ENCODE assay signal across 8 cellular contexts in genomic region chrX:20530319-20530979, GRCh38.
DNase-seq lines count a peak whose midpoint lies in the region; ATAC-seq and TF ChIP-seq lines count a peak whose summit lies in the region.

No MANE protein-coding gene starts in this region.

- no peaks in the 10 kb centered on the region for H3K36me3 Mint-ChIP-seq in CD4-positive, alpha-beta memory T cell

- no peak for TF ChIP-seq POLR2A in lower leg skin (IDR thresholded peaks at IDR 0.05)

- ATAC-seq in GM21717 (IDR thresholded peaks at IDR 0.05; ENCODE audit: unreplicated experiment) = no peak

- TF ChIP-seq CTCF in colonic mucosa (IDR thresholded peaks at IDR 0.05) (peak; percentile 86), lower leg skin (IDR thresholded peaks at IDR 0.05) (no peak)

- H3K36me3 ChIP-seq in CD4-positive, alpha-beta memory T cell (ENCODE audit: insufficient read depth, low read length) = no peaks in the 10 kb centered on the region
- no peaks in the 10 kb centered on the region for H3K36me3 ChIP-seq in colonic mucosa

- WGBS in lower leg skin, 2 donors = 2 to 10% methylated on average over 13 of the region's 13 CpGs

- H3K9me3 ChIP-seq in CD4-positive, alpha-beta memory T cell (ENCODE audit: control insufficient read depth in 1 of 2, low read length in 2 of 2) = no peaks in the 10 kb centered on the region
- no peaks in the 10 kb centered on the region for H3K9me3 ChIP-seq in colonic mucosa

- H3K27me3 Mint-ChIP-seq in CD4-positive, alpha-beta memory T cell = peaks cover 11 to 17% of the 10 kb centered on the region in 2 donors

- H3K27ac ChIP-seq in CD4-positive, alpha-beta memory T cell (ENCODE audit: low read depth, low read length) = no peak overlapping the region
- H3K27ac ChIP-seq in colonic mucosa = no peak overlapping the region

- peaks cover 0 to 2% (median 0%) of the 10 kb centered on the region in 8 donors for H3K9me3 Mint-ChIP-seq in CD4-positive, alpha-beta memory T cell

- CTCF ChIA-PET in CD4-positive, alpha-beta memory T cell (lab: Charles Lee; ENCODE audit: partially characterized antibody) = interaction anchor here (0.7 to 7.8 kb wide), 17 partner anchors 8 to 1220 kb away, joined by 3 to 70 read pairs (median 5); no protein-coding TSS in a partner anchor

- H3K4me3 Mint-ChIP-seq in CD4-positive, alpha-beta memory T cell = peak overlapping the region in 2 of 8 donors; percentile 12 to 45

- H3K27me3 ChIP-seq in CD4-positive, alpha-beta memory T cell (ENCODE audit: insufficient read depth, low read length) = no peaks in the 10 kb centered on the region
- peaks cover 5% of the 10 kb centered on the region for H3K27me3 ChIP-seq in colonic mucosa

- H3K4me3 ChIP-seq in CD4-positive, alpha-beta memory T cell (ENCODE audit: low read length in 2 of 2) = no peak overlapping the region
- H3K4me3 ChIP-seq in colonic mucosa (no peak overlapping the region), lower leg skin (ENCODE audit: low read depth, poor library complexity, severe bottlenecking) (no peak overlapping the region)

- DNase-seq in CD4-positive, alpha-beta memory T cell = peak; percentile 39 to 57 (median 50)
- DNase-seq in GOT3 (lab: John Stamatoyannopoulos, UW) (peak; percentile 8), NCI-H2227 treated with DMSO at 0.1 percent for 48 hours (lab: John Stamatoyannopoulos, UW) (peak; percentile 90), colonic mucosa (peak; percentile 69), lower leg skin (ENCODE audit: low spot score in 2 of 2) (peak; percentile 43 to 88)
- peak; percentile 30 to 66 for DNase-seq in activated CD4-positive, alpha-beta T cell treated with anti-CD3 and anti-CD28 coated beads for 4 hours
- peak; percentile 15 to 20 for DNase-seq in stimulated activated CD8-positive, alpha-beta memory T cell treated with anti-CD3 and anti-CD28 coated beads, Interleukin-2, amount 100 ng/mL, for 1 hour (ENCODE audit: low read depth in 2 of 2)

- intact Hi-C loops in CD4-positive, alpha-beta memory T cell (cut with micrococcal nuclease) = loop anchor here (1.0 kb wide), 2 partner anchors 950 to 1216 kb away; no protein-coding TSS in a partner anchor
- intact Hi-C loops in colonic mucosa (cut with DNase I) (no loop called here), lower leg skin (cut with DNase I; ENCODE audit: low total_unique reads) (no loop called here)

- peaks cover 2 to 11% (median 6%) of the 10 kb centered on the region in 4 donors for H3K4me1 Mint-ChIP-seq in CD4-positive, alpha-beta memory T cell

- H3K27ac Mint-ChIP-seq in CD4-positive, alpha-beta memory T cell = no peak overlapping the region

- H3K4me1 ChIP-seq in CD4-positive, alpha-beta memory T cell (ENCODE audit: insufficient read depth, low read length) = no peaks in the 10 kb centered on the region
- no peaks in the 10 kb centered on the region for H3K4me1 ChIP-seq in colonic mucosa

- H3K9ac ChIP-seq in colonic mucosa (ENCODE audit: low read depth in 2 of 2, low read length in 2 of 2) = no peak overlapping the region

- POLR2A ChIA-PET in CD4-positive, alpha-beta memory T cell (lab: Charles Lee; ENCODE audit: partially characterized antibody) = interaction anchor here (1.0 kb wide), 1 partner anchor 277 kb away, joined by 3 read pairs; no protein-coding TSS in a partner anchor

Comparison
In these comparisons a context has a peak if more than half of its experiments do, and no peak if none do; other contexts are left out.
1. DNase-seq: peak in every context shown above with its lines; median percentile 90 in NCI-H2227 treated with DMSO at 0.1 percent for 48 hours; 69 in colonic mucosa; 66 in lower leg skin; 50 in CD4-positive, alpha-beta memory T cell; 48 in activated CD4-positive, alpha-beta T cell treated with anti-CD3 and anti-CD28 coated beads for 4 hours; 18 in stimulated activated CD8-positive, alpha-beta memory T cell treated with anti-CD3 and anti-CD28 coated beads, Interleukin-2, amount 100 ng/mL, for 1 hour; 8 in GOT3.